In the genomic region with DNA sequence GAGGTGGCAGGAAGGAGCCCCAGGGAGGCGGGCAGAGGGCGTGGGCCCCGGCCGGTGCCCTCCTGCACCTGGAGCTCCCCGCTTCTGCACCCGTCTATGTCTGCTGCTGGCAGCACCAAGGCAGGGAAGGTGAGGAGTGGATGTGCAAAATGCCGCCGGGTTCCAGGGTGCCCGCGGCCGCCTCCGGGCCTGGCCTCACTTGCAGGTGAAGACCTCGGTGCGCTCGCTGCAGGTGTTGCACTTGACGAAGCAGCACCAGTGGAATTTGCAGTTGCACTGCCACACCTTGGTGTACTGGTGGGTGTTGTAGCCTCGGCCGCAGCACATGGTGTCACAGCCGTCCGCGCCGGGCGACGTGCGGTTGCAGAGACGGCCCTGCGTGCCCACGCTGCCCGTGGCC, we compare ENCODE assay signal across 40 cellular contexts. TPM values are rescaled to one million over a fixed set of nuclear protein-coding genes. Genes with fewer than 3 reads are reported as not detected.
"Had no signal": no experiment of that assay in that cellular context is flagged by ENCODE, and none has a peak within 500 bp of the region (broad histone marks: within the 10 kb centered on the region; RNA-seq: fewer than 3 reads in every experiment).

No MANE protein-coding gene starts in this region.

- H3K4me3 Mint-ChIP-seq: activated naive CD4-positive, alpha-beta T cell treated with anti-CD3 and anti-CD28 coated beads for 36 hours; activated naive CD4-positive, alpha-beta T cell treated with anti-CD3 and anti-CD28 coated beads, Interleukin-2, amount 10 ng/mL, durations not matched to agents 7 days and 5 days; activated naive CD4-positive, alpha-beta T cell treated with anti-CD3 and anti-CD28 coated beads, Interleukin-2, amount 50 U/mL, for 24 hours; activated naive CD8-positive, alpha-beta T cell; activated naive CD8-positive, alpha-beta T cell treated with anti-CD3 and anti-CD28 coated beads for 36 hours; activated naive CD8-positive, alpha-beta T cell treated with anti-CD3 and anti-CD28 coated beads, Interleukin-2, amount 10 ng/mL, durations not matched to agents 7 days and 5 days; activated naive CD8-positive, alpha-beta T cell treated with anti-CD3 and anti-CD28 coated beads, Interleukin-2, amount 50 U/mL, for 24 hours; activated T-cell treated with anti-CD3 and anti-CD28 coated beads, Interleukin-2, amount 50 U/mL, for 24 hours; activated T-cell treated with anti-CD3 and anti-CD28 coated beads, Interleukin-2, amount 50 U/mL, for 4 hours; activated T-cell treated with anti-CD3 and anti-CD28 coated beads, Interleukin-2, amount 50 U/mL, for 72 hours; activated T-helper 1 cell treated with anti-CD3 and anti-CD28 coated beads, Interleukin-12 subunit alpha, Interleukin-12 subunit beta, Interleukin-2, Interleukin-4 antibody, amounts not matched to agents 30 ng/mL and 10 ng/mL and 1 ng/mL, durations not matched to agents 14 hours and 24 hours and 36 hours; activated T-helper 17 cell treated with anti-CD3 and anti-CD28 coated beads, Interleukin-2, amount 50 U/mL, for 72 hours; brain; central memory CD8-positive, alpha-beta T cell had no signal

- H3K36me3 Mint-ChIP-seq: activated naive CD4-positive, alpha-beta T cell treated with anti-CD3 and anti-CD28 coated beads, Interleukin-2, amount 10 ng/mL, durations not matched to agents 7 days and 5 days; activated naive CD4-positive, alpha-beta T cell treated with anti-CD3 and anti-CD28 coated beads, Interleukin-2, amount 50 U/mL, for 24 hours; activated naive CD4-positive, alpha-beta T cell treated with anti-CD3 and anti-CD28 coated beads, Interleukin-2, amount 50 U/mL, for 72 hours; activated naive CD8-positive, alpha-beta T cell; activated naive CD8-positive, alpha-beta T cell treated with anti-CD3 and anti-CD28 coated beads for 36 hours; activated naive CD8-positive, alpha-beta T cell treated with anti-CD3 and anti-CD28 coated beads, Interleukin-2, amount 10 ng/mL, durations not matched to agents 7 days and 5 days; brain had no signal

- H3K27ac Mint-ChIP-seq: activated naive CD4-positive, alpha-beta T cell treated with anti-CD3 and anti-CD28 coated beads for 36 hours; activated naive CD4-positive, alpha-beta T cell treated with anti-CD3 and anti-CD28 coated beads, Interleukin-2, amount 10 ng/mL, durations not matched to agents 7 days and 5 days; activated naive CD4-positive, alpha-beta T cell treated with anti-CD3 and anti-CD28 coated beads, Interleukin-2, amount 50 U/mL, for 24 hours; activated naive CD4-positive, alpha-beta T cell treated with anti-CD3 and anti-CD28 coated beads, Interleukin-2, amount 50 U/mL, for 72 hours; activated naive CD8-positive, alpha-beta T cell; activated naive CD8-positive, alpha-beta T cell treated with anti-CD3 and anti-CD28 coated beads for 36 hours; activated naive CD8-positive, alpha-beta T cell treated with anti-CD3 and anti-CD28 coated beads, Interleukin-2, amount 10 ng/mL, durations not matched to agents 7 days and 5 days; activated naive CD8-positive, alpha-beta T cell treated with anti-CD3 and anti-CD28 coated beads, Interleukin-2, amount 50 U/mL, for 24 hours; activated T-cell treated with anti-CD3 and anti-CD28 coated beads, Interleukin-2, amount 50 U/mL, for 24 hours; activated T-cell treated with anti-CD3 and anti-CD28 coated beads, Interleukin-2, amount 50 U/mL, for 72 hours; activated T-helper 1 cell treated with anti-CD3 and anti-CD28 coated beads, Interleukin-12 subunit alpha, Interleukin-12 subunit beta, Interleukin-2, Interleukin-4 antibody, amounts not matched to agents 30 ng/mL and 10 ng/mL and 1 ng/mL, durations not matched to agents 14 hours and 24 hours and 36 hours; activated T-helper 17 cell treated with anti-CD3 and anti-CD28 coated beads, Interleukin-2, amount 50 U/mL, for 72 hours; activated T-helper 2 cell treated with anti-CD3 and anti-CD28 coated beads, Interferon-gamma antibody, Interleukin-2, Interleukin-4, amounts not matched to agents 10 μg/mL and 5 μg/mL and 100 μg/mL, durations not matched to agents 14 hours and 24 hours and 36 hours had no signal

- H3K27ac ChIP-seq: adrenal gland, ascending aorta, brain microvascular endothelial cell, breast epithelium, cardiac muscle cell had no signal

- DNase-seq: activated effector memory CD4-positive, alpha-beta T cell treated with anti-CD3 and anti-CD28 coated beads, Interleukin-2, amount 50 U/mL, for 16 hours; activated effector memory CD4-positive, alpha-beta T cell treated with Interleukin-2 at 50 U/mL for 16 hours; activated gamma-delta T cell; activated gamma-delta T cell treated with Interleukin-2 at 50 U/mL for 16 hours; activated naive CD4-positive, alpha-beta T cell; activated naive CD4-positive, alpha-beta T cell treated with anti-CD3 and anti-CD28 coated beads for 36 hours; activated naive CD4-positive, alpha-beta T cell treated with anti-CD3 and anti-CD28 coated beads, Interleukin-2, amount 10 ng/mL, durations not matched to agents 7 days and 5 days; activated naive CD4-positive, alpha-beta T cell treated with anti-CD3 and anti-CD28 coated beads, Interleukin-2, amount 50 U/mL, for 16 hours; activated naive CD4-positive, alpha-beta T cell treated with Interleukin-2 at 50 U/mL for 16 hours; activated naive CD8-positive, alpha-beta T cell treated with anti-CD3 and anti-CD28 coated beads for 36 hours; activated naive CD8-positive, alpha-beta T cell treated with anti-CD3 and anti-CD28 coated beads, Interleukin-2, amount 10 ng/mL, durations not matched to agents 7 days and 5 days; activated naive CD8-positive, alpha-beta T cell treated with anti-CD3 and anti-CD28 coated beads, Interleukin-2, amount 50 U/mL, for 24 hours; activated T-cell treated with anti-CD3 and anti-CD28 coated beads for 4 hours; activated T-cell treated with anti-CD3 and anti-CD28 coated beads, Interleukin-2, amount 50 U/mL, for 1 hour; activated T-cell treated with anti-CD3 and anti-CD28 coated beads, Interleukin-2, amount 50 U/mL, for 24 hours; activated T-cell treated with anti-CD3 and anti-CD28 coated beads, Interleukin-2, amount 50 U/mL, for 4 hours; activated T-cell treated with anti-CD3 and anti-CD28 coated beads, Interleukin-2, amount 50 U/mL, for 48 hours; activated T-cell treated with anti-CD3 and anti-CD28 coated beads, Interleukin-2, amount 50 U/mL, for 72 hours; adrenal gland; amniotic stem cell; amygdala; anterior cingulate cortex; aorta; body of pancreas; brain microvascular endothelial cell; caudate nucleus; central memory CD4-positive, alpha-beta T cell; cerebellar nuclear complex had no signal

- ATAC-seq: activated naive CD4-positive, alpha-beta T cell treated with anti-CD3 and anti-CD28 coated beads, Interleukin-2, amount 50 U/mL, for 72 hours; activated naive CD8-positive, alpha-beta T cell treated with anti-CD3 and anti-CD28 coated beads, Interleukin-2, amount 50 U/mL, for 24 hours; activated T-cell treated with anti-CD3 and anti-CD28 coated beads, Interleukin-2, amount 50 U/mL, for 4 hours; activated T-cell treated with anti-CD3 and anti-CD28 coated beads, Interleukin-2, amount 50 U/mL, for 72 hours; activated T-helper 17 cell treated with anti-CD3 and anti-CD28 coated beads, Interleukin-2, amount 50 U/mL, for 72 hours; body of pancreas had no signal

- H3K9me3 Mint-ChIP-seq: activated naive CD4-positive, alpha-beta T cell treated with anti-CD3 and anti-CD28 coated beads for 36 hours; activated naive CD4-positive, alpha-beta T cell treated with anti-CD3 and anti-CD28 coated beads, Interleukin-2, amount 10 ng/mL, durations not matched to agents 7 days and 5 days; activated naive CD4-positive, alpha-beta T cell treated with anti-CD3 and anti-CD28 coated beads, Interleukin-2, amount 50 U/mL, for 24 hours; activated naive CD4-positive, alpha-beta T cell treated with anti-CD3 and anti-CD28 coated beads, Interleukin-2, amount 50 U/mL, for 72 hours; activated naive CD8-positive, alpha-beta T cell treated with anti-CD3 and anti-CD28 coated beads for 36 hours; activated naive CD8-positive, alpha-beta T cell treated with anti-CD3 and anti-CD28 coated beads, Interleukin-2, amount 10 ng/mL, durations not matched to agents 7 days and 5 days; activated naive CD8-positive, alpha-beta T cell treated with anti-CD3 and anti-CD28 coated beads, Interleukin-2, amount 50 U/mL, for 24 hours; activated T-cell treated with anti-CD3 and anti-CD28 coated beads, Interleukin-2, amount 50 U/mL, for 24 hours; activated T-cell treated with anti-CD3 and anti-CD28 coated beads, Interleukin-2, amount 50 U/mL, for 4 hours; activated T-cell treated with anti-CD3 and anti-CD28 coated beads, Interleukin-2, amount 50 U/mL, for 72 hours; activated T-helper 1 cell treated with anti-CD3 and anti-CD28 coated beads, Interleukin-12 subunit alpha, Interleukin-12 subunit beta, Interleukin-2, Interleukin-4 antibody, amounts not matched to agents 30 ng/mL and 10 ng/mL and 1 ng/mL, durations not matched to agents 14 hours and 24 hours and 36 hours; activated T-helper 17 cell treated with anti-CD3 and anti-CD28 coated beads, Interleukin-2, amount 50 U/mL, for 72 hours; activated T-helper 2 cell treated with anti-CD3 and anti-CD28 coated beads, Interferon-gamma antibody, Interleukin-2, Interleukin-4, amounts not matched to agents 10 μg/mL and 5 μg/mL and 100 μg/mL, durations not matched to agents 14 hours and 24 hours and 36 hours; brain; central memory CD8-positive, alpha-beta T cell had no signal

- H3K9me3 ChIP-seq: adrenal gland, ascending aorta, body of pancreas, breast epithelium had no signal

- H3K4me3 ChIP-seq: adrenal gland, ascending aorta, body of pancreas, breast epithelium, cardiac muscle cell had no signal

- H3K36me3 ChIP-seq: adrenal gland, ascending aorta, brain microvascular endothelial cell, breast epithelium, cardiac muscle cell had no signal

- H3K27me3 Mint-ChIP-seq: activated naive CD4-positive, alpha-beta T cell treated with anti-CD3 and anti-CD28 coated beads, Interleukin-2, amount 10 ng/mL, durations not matched to agents 7 days and 5 days; activated naive CD4-positive, alpha-beta T cell treated with anti-CD3 and anti-CD28 coated beads, Interleukin-2, amount 50 U/mL, for 24 hours; activated naive CD8-positive, alpha-beta T cell; activated naive CD8-positive, alpha-beta T cell treated with anti-CD3 and anti-CD28 coated beads for 36 hours; activated naive CD8-positive, alpha-beta T cell treated with anti-CD3 and anti-CD28 coated beads, Interleukin-2, amount 50 U/mL, for 24 hours; activated T-cell treated with anti-CD3 and anti-CD28 coated beads, Interleukin-2, amount 50 U/mL, for 24 hours; brain had no signal

- H3K27me3 ChIP-seq: adrenal gland, ascending aorta, body of pancreas, brain microvascular endothelial cell, breast epithelium, cardiac muscle cell had no signal

- H3K4me1 ChIP-seq: adrenal gland, ascending aorta had no signal

- H3K4me1 Mint-ChIP-seq: activated naive CD4-positive, alpha-beta T cell treated with anti-CD3 and anti-CD28 coated beads, Interleukin-2, amount 10 ng/mL, durations not matched to agents 7 days and 5 days; activated naive CD4-positive, alpha-beta T cell treated with anti-CD3 and anti-CD28 coated beads, Interleukin-2, amount 50 U/mL, for 24 hours; activated naive CD8-positive, alpha-beta T cell treated with anti-CD3 and anti-CD28 coated beads for 36 hours; activated naive CD8-positive, alpha-beta T cell treated with anti-CD3 and anti-CD28 coated beads, Interleukin-2, amount 10 ng/mL, durations not matched to agents 7 days and 5 days; activated naive CD8-positive, alpha-beta T cell treated with anti-CD3 and anti-CD28 coated beads, Interleukin-2, amount 50 U/mL, for 24 hours; activated T-helper 17 cell treated with anti-CD3 and anti-CD28 coated beads, Interleukin-2, amount 50 U/mL, for 72 hours; central memory CD8-positive, alpha-beta T cell had no signal

RNA-seq across cellular contexts. Expression of a gene that starts 54.3 kb away (rescaled TPM):
- total RNA-seq: activated naive CD4-positive, alpha-beta T cell treated with anti-CD3 and anti-CD28 coated beads for 36 hours; activated naive CD8-positive, alpha-beta T cell treated with anti-CD3 and anti-CD28 coated beads for 36 hours; activated naive CD8-positive, alpha-beta T cell treated with anti-CD3 and anti-CD28 coated beads, Interleukin-2, amount 10 ng/mL, durations not matched to agents 7 days and 5 days; activated T-cell treated with anti-CD3 and anti-CD28 coated beads, Interleukin-2, amount 50 U/mL, for 72 hours; activated T-helper 1 cell treated with anti-CD3 and anti-CD28 coated beads, Interleukin-12 subunit alpha, Interleukin-12 subunit beta, Interleukin-2, Interleukin-4 antibody, amounts not matched to agents 30 ng/mL and 10 ng/mL and 1 ng/mL, durations not matched to agents 14 hours and 24 hours and 36 hours; activated T-helper 17 cell treated with anti-CD3 and anti-CD28 coated beads, Interleukin-2, amount 50 U/mL, for 72 hours; activated T-helper 2 cell treated with anti-CD3 and anti-CD28 coated beads, Interferon-gamma antibody, Interleukin-2, Interleukin-4, amounts not matched to agents 10 μg/mL and 5 μg/mL and 100 μg/mL, durations not matched to agents 14 hours and 24 hours and 36 hours; aorta; ascending aorta; cardiac muscle cell; cardiac septum had no signal
- polyA plus RNA-seq: aorta, cardiac muscle cell had no signal
